In the genomic region with DNA sequence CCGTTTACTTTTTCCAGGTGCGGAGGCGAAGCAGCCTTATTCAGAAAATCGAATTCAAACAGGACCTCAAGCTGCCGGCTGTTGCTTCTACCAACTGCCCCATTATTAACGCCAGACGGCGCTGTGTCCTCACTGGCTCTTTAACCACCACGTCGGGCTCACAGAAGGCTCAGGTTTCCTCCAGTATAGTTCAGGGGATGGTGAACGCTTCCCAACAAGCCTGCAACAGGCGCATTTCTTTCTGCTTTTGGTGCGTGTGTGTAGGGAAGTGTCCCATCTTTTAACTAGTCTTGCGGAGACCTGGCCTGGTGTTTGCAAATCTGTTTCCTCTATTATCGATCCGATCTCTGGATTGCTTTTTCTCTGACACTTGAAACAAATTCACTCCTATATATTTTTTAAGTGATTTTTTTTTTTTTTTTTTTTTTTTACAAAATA, we compare ENCODE assay signal across 1 cellular context.
TF ChIP-seq lines count a peak whose summit lies in the region.

No MANE protein-coding gene starts in this region.

TF ChIP-seq in HepG2, 621 proteins besides CTCF, POLR2A, EP300 and RAD21 (continued from another document and continues in another):
- TF ChIP-seq ZGPAT (CRISPR knock-in tag; IDR thresholded peaks at IDR 0.05): no peak
- TF ChIP-seq SIX1 (CRISPR knock-in tag; IDR thresholded peaks at IDR 0.05; ENCODE audit: borderline replicate concordance): peak; percentile 92
- no peak for TF ChIP-seq HBP1 (CRISPR knock-in tag; IDR thresholded peaks at IDR 0.05; ENCODE audit: low read depth)
- TF ChIP-seq ZNF570 (CRISPR knock-in tag; IDR thresholded peaks at IDR 0.05; ENCODE audit: borderline replicate concordance): no peak
- no peak for TF ChIP-seq ZNF572 (CRISPR knock-in tag; IDR thresholded peaks at IDR 0.05)
- TF ChIP-seq SKI (IDR thresholded peaks at IDR 0.05; ENCODE audit: partially characterized antibody): no peak
- TF ChIP-seq ETV6 (CRISPR knock-in tag; conservative IDR thresholded peaks at IDR 0.05): no peak
- TF ChIP-seq, protein P1, sequence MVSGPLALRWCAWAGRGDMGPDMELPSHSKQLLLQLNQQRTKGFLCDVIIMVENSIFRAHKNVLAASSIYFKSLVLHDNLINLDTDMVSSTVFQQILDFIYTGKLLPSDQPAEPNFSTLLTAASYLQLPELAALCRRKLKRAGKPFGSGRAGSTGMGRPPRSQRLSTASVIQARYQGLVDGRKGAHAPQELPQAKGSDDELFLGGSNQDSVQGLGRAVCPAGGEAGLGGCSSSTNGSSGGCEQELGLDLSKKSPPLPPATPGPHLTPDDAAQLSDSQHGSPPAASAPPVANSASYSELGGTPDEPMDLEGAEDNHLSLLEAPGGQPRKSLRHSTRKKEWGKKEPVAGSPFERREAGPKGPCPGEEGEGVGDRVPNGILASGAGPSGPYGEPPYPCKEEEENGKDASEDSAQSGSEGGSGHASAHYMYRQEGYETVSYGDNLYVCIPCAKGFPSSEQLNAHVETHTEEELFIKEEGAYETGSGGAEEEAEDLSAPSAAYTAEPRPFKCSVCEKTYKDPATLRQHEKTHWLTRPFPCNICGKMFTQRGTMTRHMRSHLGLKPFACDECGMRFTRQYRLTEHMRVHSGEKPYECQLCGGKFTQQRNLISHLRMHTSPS (CRISPR knock-in tag; IDR thresholded peaks at IDR 0.05; ENCODE audit: low read depth): no peak
- TF ChIP-seq FOXJ3 (CRISPR knock-in tag; IDR thresholded peaks at IDR 0.05; ENCODE audit: borderline replicate concordance): no peak
- no peak for TF ChIP-seq TCF7 (IDR thresholded peaks at IDR 0.05; ENCODE audit: low read depth)
- no peak for TF ChIP-seq RCOR2 (CRISPR knock-in tag; IDR thresholded peaks at IDR 0.05)
- TF ChIP-seq HOMEZ (CRISPR knock-in tag; IDR thresholded peaks at IDR 0.05; ENCODE audit: low read depth): no peak
- no peak for TF ChIP-seq ZNF354B (CRISPR knock-in tag; IDR thresholded peaks at IDR 0.05)
- no peak for TF ChIP-seq ZNF207 (IDR thresholded peaks at IDR 0.05; ENCODE audit: borderline replicate concordance)
- TF ChIP-seq ZFY (CRISPR knock-in tag; IDR thresholded peaks at IDR 0.05): peak; percentile 22; the same call in 1 of the 2 replicates
- TF ChIP-seq CBX2 (IDR thresholded peaks at IDR 0.05; ENCODE audit: low read depth, low read length): no peak; the same call in 1 of the 2 replicates
- TF ChIP-seq CBX2 (CRISPR knock-in tag; IDR thresholded peaks at IDR 0.05; ENCODE audit: low read depth): no peak
- no peak for TF ChIP-seq MLLT10 (CRISPR knock-in tag; IDR thresholded peaks at IDR 0.05)
- TF ChIP-seq ZBTB7B (CRISPR knock-in tag; IDR thresholded peaks at IDR 0.05): no peak
- no peak for TF ChIP-seq NAIF1 (CRISPR knock-in tag; IDR thresholded peaks at IDR 0.05; ENCODE audit: borderline replicate concordance)
- no peak for TF ChIP-seq ZNF564 (CRISPR knock-in tag; IDR thresholded peaks at IDR 0.05)
- no peak for TF ChIP-seq RFX1 (IDR thresholded peaks at IDR 0.05)
- TF ChIP-seq ZNF674 (CRISPR knock-in tag; IDR thresholded peaks at IDR 0.05; ENCODE audit: low read depth): no peak
- no peak for TF ChIP-seq MEF2D (CRISPR knock-in tag; IDR thresholded peaks at IDR 0.05)
- TF ChIP-seq, protein P2, sequence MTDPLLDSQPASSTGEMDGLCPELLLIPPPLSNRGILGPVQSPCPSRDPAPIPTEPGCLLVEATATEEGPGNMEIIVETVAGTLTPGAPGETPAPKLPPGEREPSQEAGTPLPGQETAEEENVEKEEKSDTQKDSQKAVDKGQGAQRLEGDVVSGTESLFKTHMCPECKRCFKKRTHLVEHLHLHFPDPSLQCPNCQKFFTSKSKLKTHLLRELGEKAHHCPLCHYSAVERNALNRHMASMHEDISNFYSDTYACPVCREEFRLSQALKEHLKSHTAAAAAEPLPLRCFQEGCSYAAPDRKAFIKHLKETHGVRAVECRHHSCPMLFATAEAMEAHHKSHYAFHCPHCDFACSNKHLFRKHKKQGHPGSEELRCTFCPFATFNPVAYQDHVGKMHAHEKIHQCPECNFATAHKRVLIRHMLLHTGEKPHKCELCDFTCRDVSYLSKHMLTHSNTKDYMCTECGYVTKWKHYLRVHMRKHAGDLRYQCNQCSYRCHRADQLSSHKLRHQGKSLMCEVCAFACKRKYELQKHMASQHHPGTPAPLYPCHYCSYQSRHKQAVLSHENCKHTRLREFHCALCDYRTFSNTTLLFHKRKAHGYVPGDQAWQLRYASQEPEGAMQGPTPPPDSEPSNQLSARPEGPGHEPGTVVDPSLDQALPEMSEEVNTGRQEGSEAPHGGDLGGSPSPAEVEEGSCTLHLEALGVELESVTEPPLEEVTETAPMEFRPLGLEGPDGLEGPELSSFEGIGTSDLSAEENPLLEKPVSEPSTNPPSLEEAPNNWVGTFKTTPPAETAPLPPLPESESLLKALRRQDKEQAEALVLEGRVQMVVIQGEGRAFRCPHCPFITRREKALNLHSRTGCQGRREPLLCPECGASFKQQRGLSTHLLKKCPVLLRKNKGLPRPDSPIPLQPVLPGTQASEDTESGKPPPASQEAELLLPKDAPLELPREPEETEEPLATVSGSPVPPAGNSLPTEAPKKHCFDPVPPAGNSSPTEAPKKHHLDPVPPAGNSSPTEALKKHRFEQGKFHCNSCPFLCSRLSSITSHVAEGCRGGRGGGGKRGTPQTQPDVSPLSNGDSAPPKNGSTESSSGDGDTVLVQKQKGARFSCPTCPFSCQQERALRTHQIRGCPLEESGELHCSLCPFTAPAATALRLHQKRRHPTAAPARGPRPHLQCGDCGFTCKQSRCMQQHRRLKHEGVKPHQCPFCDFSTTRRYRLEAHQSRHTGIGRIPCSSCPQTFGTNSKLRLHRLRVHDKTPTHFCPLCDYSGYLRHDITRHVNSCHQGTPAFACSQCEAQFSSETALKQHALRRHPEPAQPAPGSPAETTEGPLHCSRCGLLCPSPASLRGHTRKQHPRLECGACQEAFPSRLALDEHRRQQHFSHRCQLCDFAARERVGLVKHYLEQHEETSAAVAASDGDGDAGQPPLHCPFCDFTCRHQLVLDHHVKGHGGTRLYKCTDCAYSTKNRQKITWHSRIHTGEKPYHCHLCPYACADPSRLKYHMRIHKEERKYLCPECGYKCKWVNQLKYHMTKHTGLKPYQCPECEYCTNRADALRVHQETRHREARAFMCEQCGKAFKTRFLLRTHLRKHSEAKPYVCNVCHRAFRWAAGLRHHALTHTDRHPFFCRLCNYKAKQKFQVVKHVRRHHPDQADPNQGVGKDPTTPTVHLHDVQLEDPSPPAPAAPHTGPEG (CRISPR knock-in tag; IDR thresholded peaks at IDR 0.05): peak; percentile 57; the same call in 1 of the 2 replicates
- no peak for TF ChIP-seq SOX13 (IDR thresholded peaks at IDR 0.05)
- TF ChIP-seq SOX13 (CRISPR knock-in tag; conservative IDR thresholded peaks at IDR 0.05 in 1 of 2, IDR thresholded peaks at IDR 0.05 in 1 of 2): no peak
- TF ChIP-seq ZNF446 (CRISPR knock-in tag; IDR thresholded peaks at IDR 0.05): no peak
- no peak for TF ChIP-seq ATF7 (IDR thresholded peaks at IDR 0.05)
- no peak for TF ChIP-seq ATF7 (CRISPR knock-in tag; IDR thresholded peaks at IDR 0.05)
- no peak for TF ChIP-seq RFXANK (CRISPR knock-in tag; IDR thresholded peaks at IDR 0.05)
- TF ChIP-seq SNAPC2 (CRISPR knock-in tag; IDR thresholded peaks at IDR 0.05): no peak
- 0 out of 2 replicates have a peak, but pooled peaks have one; percentile 24 for TF ChIP-seq FOSL2 (CRISPR knock-in tag; IDR thresholded peaks at IDR 0.05)
- no peak for TF ChIP-seq ZNF512 (CRISPR knock-in tag; IDR thresholded peaks at IDR 0.05)
- TF ChIP-seq MAFK (conservative IDR thresholded peaks at IDR 0.05 in 1 of 2, IDR thresholded peaks at IDR 0.05 in 1 of 2; ENCODE audit: low read length in 2 of 2): no peak
- TF ChIP-seq, protein P3, sequence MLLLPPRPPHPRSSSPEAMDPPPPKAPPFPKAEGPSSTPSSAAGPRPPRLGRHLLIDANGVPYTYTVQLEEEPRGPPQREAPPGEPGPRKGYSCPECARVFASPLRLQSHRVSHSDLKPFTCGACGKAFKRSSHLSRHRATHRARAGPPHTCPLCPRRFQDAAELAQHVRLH (CRISPR knock-in tag; IDR thresholded peaks at IDR 0.05; ENCODE audit: borderline replicate concordance, low read depth): no peak
- TF ChIP-seq THYN1 (CRISPR knock-in tag; IDR thresholded peaks at IDR 0.05; ENCODE audit: borderline replicate concordance, low read depth): no peak
- 0 out of 2 replicates have a peak, but pooled peaks have one; percentile 24 for TF ChIP-seq RARA (CRISPR knock-in tag; IDR thresholded peaks at IDR 0.05)
- TF ChIP-seq MAFG (CRISPR knock-in tag; IDR thresholded peaks at IDR 0.05): no peak
- TF ChIP-seq RFX5 (IDR thresholded peaks at IDR 0.05; ENCODE audit: low read depth, low read length): no peak
- TF ChIP-seq, protein P4, sequence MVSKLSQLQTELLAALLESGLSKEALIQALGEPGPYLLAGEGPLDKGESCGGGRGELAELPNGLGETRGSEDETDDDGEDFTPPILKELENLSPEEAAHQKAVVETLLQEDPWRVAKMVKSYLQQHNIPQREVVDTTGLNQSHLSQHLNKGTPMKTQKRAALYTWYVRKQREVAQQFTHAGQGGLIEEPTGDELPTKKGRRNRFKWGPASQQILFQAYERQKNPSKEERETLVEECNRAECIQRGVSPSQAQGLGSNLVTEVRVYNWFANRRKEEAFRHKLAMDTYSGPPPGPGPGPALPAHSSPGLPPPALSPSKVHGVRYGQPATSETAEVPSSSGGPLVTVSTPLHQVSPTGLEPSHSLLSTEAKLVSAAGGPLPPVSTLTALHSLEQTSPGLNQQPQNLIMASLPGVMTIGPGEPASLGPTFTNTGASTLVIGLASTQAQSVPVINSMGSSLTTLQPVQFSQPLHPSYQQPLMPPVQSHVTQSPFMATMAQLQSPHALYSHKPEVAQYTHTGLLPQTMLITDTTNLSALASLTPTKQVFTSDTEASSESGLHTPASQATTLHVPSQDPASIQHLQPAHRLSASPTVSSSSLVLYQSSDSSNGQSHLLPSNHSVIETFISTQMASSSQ (IDR thresholded peaks at IDR 0.05; ENCODE audit: low read depth): no peak
- TF ChIP-seq, protein P4 (CRISPR knock-in tag; IDR thresholded peaks at IDR 0.05; ENCODE audit: borderline replicate concordance): no peak
